Comparison of ENCODE assay signal across 8 cellular contexts in the genomic region with DNA sequence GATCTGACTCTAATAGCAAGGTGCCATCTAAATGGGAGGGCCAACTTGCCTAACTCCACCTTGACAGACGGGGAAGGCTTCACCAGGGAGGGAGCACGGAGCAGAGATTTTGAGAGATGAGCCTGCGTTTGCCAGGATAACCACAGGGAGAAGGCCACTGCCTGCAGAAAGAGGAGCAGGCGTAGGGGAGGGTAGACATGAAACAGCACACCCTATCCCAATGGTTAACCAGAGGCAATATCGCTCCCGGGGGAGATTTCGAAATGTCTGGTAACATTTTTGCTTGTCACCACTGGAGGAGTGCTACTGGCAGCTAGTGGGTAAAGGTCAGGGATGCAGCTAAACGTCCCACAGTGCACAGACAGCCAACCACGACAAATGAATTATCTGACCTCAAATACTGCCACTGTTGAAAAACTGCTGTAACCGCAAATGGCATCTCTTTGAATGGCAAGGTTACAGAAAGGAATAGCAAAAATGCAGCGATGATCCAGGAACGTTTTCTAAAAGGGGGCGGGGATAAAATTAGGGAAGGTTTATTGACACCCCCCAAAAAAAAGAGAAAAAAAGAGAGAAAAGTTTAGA.
A peak's percentile ranks its signal among the peaks of the same experiment; 100 is the strongest.
DNase-seq lines count a peak whose midpoint lies in the region; ATAC-seq and TF ChIP-seq lines count a peak whose summit lies in the region.

No MANE protein-coding gene starts in this region.

- no peaks in the 10 kb centered on the region for H3K27me3 ChIP-seq in CD8-positive, alpha-beta memory T cell (ENCODE audit: insufficient read depth, low read length, poor library complexity, severe bottlenecking)
- H3K27me3 ChIP-seq in colonic mucosa (no peaks in the 10 kb centered on the region), gastroesophageal sphincter (no peaks in the 10 kb centered on the region)

- H3K9me3 Mint-ChIP-seq in CD8-positive, alpha-beta memory T cell = peaks cover 4 to 23% (median 19%) of the 10 kb centered on the region in 5 donors

- peak overlapping the region; percentile 9 for H3K4me3 ChIP-seq in CD8-positive, alpha-beta memory T cell (ENCODE audit: low read length)
- H3K4me3 ChIP-seq in colonic mucosa (no peak overlapping the region), gastroesophageal sphincter (peak overlapping the region in 1 of 2 donors; percentile 4)

- CTCF ChIA-PET in CD8-positive, alpha-beta memory T cell (lab: Charles Lee) = interaction anchor here (0.8 to 3.6 kb wide), 9 partner anchors 14 to 428 kb away, joined by 3 to 35 read pairs (median 16); a partner anchor contains a TSS

- peaks cover 21 to 23% (median 21%) of the 10 kb centered on the region in 3 donors for H3K4me1 Mint-ChIP-seq in CD8-positive, alpha-beta memory T cell

- peak overlapping the region in 1 of 2 donors; percentile 1 for H3K9ac ChIP-seq in colonic mucosa (ENCODE audit: low read depth in 2 of 2, low read length in 2 of 2)

- TF ChIP-seq CTCF in colonic mucosa (IDR thresholded peaks at IDR 0.05) (no peak), gastroesophageal sphincter (IDR thresholded peaks at IDR 0.05) (no peak)

- H3K4me3 Mint-ChIP-seq in CD8-positive, alpha-beta memory T cell = peak overlapping the region; percentile 53 to 86 (median 80)

- DNase-seq in CD8-positive, alpha-beta memory T cell = peak in 2 of 5 donors; percentile 9 to 51
- DNase-seq in SIG-M5 treated with dmso at 0.1 percent for 504 hours (lab: John Stamatoyannopoulos, UW; ENCODE audit: unreplicated experiment) = peak; percentile 92
- DNase-seq in colonic mucosa = peak; percentile 52
- DNase-seq in mucosa of gallbladder (ENCODE audit: low spot score) = peak; percentile 34
- DNase-seq in GOT3 (lab: John Stamatoyannopoulos, UW) = no peak

- intact Hi-C loops in colonic mucosa (cut with DNase I) = loop anchor here (10.0 kb wide), 1 partner anchor 425 kb away; no protein-coding TSS in a partner anchor

- peaks cover 3 to 11% (median 4%) of the 10 kb centered on the region in 3 donors for H3K36me3 Mint-ChIP-seq in CD8-positive, alpha-beta memory T cell

- no peak for TF ChIP-seq POLR2A in gastroesophageal sphincter (IDR thresholded peaks at IDR 0.05)

- ATAC-seq in GM19324 (IDR thresholded peaks at IDR 0.05; ENCODE audit: low FRiP score, unreplicated experiment) (peak; percentile 78), HG03280 (IDR thresholded peaks at IDR 0.05; ENCODE audit: unreplicated experiment) (peak; percentile 69), gastroesophageal sphincter (no peak)

- peaks cover 16% of the 10 kb centered on the region for H3K4me1 ChIP-seq in CD8-positive, alpha-beta memory T cell (ENCODE audit: insufficient read depth, low read length)
- no peaks in the 10 kb centered on the region for H3K4me1 ChIP-seq in colonic mucosa
- H3K4me1 ChIP-seq in gastroesophageal sphincter = peaks cover 0 to 4% (median 0%) of the 10 kb centered on the region in 3 donors

- WGBS in gastroesophageal sphincter (ENCODE audit: low coverage in 1 of 2), 2 donors = 59 to 60% methylated on average over 7 to 9 of the region's 13 CpGs

- no peaks in the 10 kb centered on the region for H3K36me3 ChIP-seq in CD8-positive, alpha-beta memory T cell (ENCODE audit: insufficient read depth, low read length)
- H3K36me3 ChIP-seq in colonic mucosa (no peaks in the 10 kb centered on the region), gastroesophageal sphincter (no peaks in the 10 kb centered on the region)

- no peak for TF ChIP-seq EP300 in gastroesophageal sphincter (IDR thresholded peaks at IDR 0.05)

- peaks cover 9% of the 10 kb centered on the region for H3K9me3 ChIP-seq in CD8-positive, alpha-beta memory T cell (ENCODE audit: low read length)
- H3K9me3 ChIP-seq in colonic mucosa (no peaks in the 10 kb centered on the region), gastroesophageal sphincter (peaks cover 0 to 26% (median 0%) of the 10 kb centered on the region in 3 donors)

- peak overlapping the region in 6 of 8 donors; percentile 11 to 88 (median 72) for H3K27ac Mint-ChIP-seq in CD8-positive, alpha-beta memory T cell

- POLR2A ChIA-PET in CD8-positive, alpha-beta memory T cell (lab: Charles Lee) = interaction anchor here (0.8 to 2.2 kb wide), 3 partner anchors 19 to 144 kb away, joined by 3 to 12 read pairs (median 3); a partner anchor contains a TSS

- H3K27me3 Mint-ChIP-seq in CD8-positive, alpha-beta memory T cell = no peaks in the 10 kb centered on the region

- no peak overlapping the region for H3K27ac ChIP-seq in CD8-positive, alpha-beta memory T cell (ENCODE audit: low read depth, low read length)
- H3K27ac ChIP-seq in colonic mucosa = peak overlapping the region; percentile 21
- H3K27ac ChIP-seq in gastroesophageal sphincter = no peak overlapping the region
